11 cellular contexts compared by ENCODE assay signal in the genomic region with DNA sequence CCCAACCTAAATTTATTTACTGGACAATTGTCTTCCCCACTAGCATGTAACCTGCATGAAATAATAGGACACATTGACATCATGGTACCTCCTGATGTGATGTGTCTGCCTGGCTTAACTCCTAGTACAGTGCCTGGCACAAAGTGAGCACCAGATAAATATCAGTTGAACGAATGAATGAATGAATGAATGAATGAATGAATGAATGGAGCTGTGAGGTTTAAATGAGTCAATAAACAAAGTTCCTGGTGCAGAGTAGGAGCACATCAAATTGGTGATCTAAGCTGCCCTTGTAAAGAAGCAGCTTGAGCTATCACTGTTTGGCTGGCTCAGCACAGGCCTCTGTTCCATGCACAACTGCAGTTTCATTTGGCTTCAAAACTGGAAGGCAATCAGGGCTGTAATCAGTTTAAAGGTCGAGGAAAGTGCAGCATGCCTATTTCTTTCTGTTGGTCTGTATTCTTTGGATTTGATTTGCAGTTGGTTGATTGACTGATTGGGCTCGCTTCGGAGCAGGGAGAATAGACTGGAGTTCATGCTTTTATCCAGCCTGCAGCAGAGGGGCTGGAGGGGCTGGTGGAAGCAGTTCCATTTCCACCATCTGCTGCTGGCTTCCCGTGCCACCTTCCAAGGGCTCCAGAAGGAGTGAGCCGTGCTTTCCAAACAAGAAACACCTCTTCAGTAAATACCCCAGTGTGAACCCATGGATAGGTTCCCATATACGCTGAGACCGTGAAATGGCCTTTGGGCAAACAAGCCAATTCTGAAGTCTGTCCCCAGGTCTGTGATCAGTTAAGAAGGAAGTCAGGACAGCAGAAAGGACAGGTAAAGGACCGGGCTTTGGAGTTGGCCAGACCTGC.
"Had no signal": no experiment of that assay in that cellular context is flagged by ENCODE, and none has a peak within 500 bp of the region (broad histone marks: within the 10 kb centered on the region; RNA-seq: fewer than 3 reads in every experiment).

No MANE protein-coding gene starts in this region.

- H3K4me3 ChIP-seq: transverse colon had no signal

- H3K9me3 ChIP-seq: transverse colon had no signal

- H3K27ac Mint-ChIP-seq: activated B cell treated with CpG ODN at 0.5 μM for 24 hours; activated CD4-positive, alpha-beta T cell treated with anti-CD3 and anti-CD28 coated beads, Interleukin-2, amount 10 ng/mL, durations not matched to agents 24 days and 14 days; activated naive CD4-positive, alpha-beta T cell treated with anti-CD3 and anti-CD28 coated beads for 36 hours; immature natural killer cell; stimulated activated memory B cell treated with anti-CD40 and anti-IgM and Interleukin-4, amounts not matched to agents 10 μg/mL and 1 μg/mL and 100 μg/mL, for 72 hours; T-helper 1 cell treated with Interleukin-12 subunit alpha and Interleukin-12 subunit beta and Interleukin-4 antibody, amounts not matched to agents 30 μg/mL and 1 μg/mL, for 36 hours had no signal

- DNase-seq: activated B cell treated with CpG ODN at 0.5 μM for 24 hours; activated CD4-positive, alpha-beta T cell treated with anti-CD3 and anti-CD28 coated beads, Interleukin-2, amount 10 ng/mL, durations not matched to agents 24 days and 14 days; activated naive CD4-positive, alpha-beta T cell treated with anti-CD3 and anti-CD28 coated beads for 36 hours; immature natural killer cell; left cardiac atrium; mammary epithelial cell; retina; stimulated activated CD4-positive, alpha-beta T cell treated with anti-CD3 and anti-CD28 coated beads, Interleukin-1b, Interleukin-23, amount 100 ng/mL, for 48 hours; transverse colon had no signal

- H3K4me3 Mint-ChIP-seq: activated B cell treated with CpG ODN at 0.5 μM for 24 hours; activated CD4-positive, alpha-beta T cell treated with anti-CD3 and anti-CD28 coated beads, Interleukin-2, amount 10 ng/mL, durations not matched to agents 24 days and 14 days; activated naive CD4-positive, alpha-beta T cell treated with anti-CD3 and anti-CD28 coated beads for 36 hours; immature natural killer cell; stimulated activated memory B cell treated with anti-CD40 and anti-IgM and Interleukin-4, amounts not matched to agents 10 μg/mL and 1 μg/mL and 100 μg/mL, for 72 hours; T-helper 1 cell treated with Interleukin-12 subunit alpha and Interleukin-12 subunit beta and Interleukin-4 antibody, amounts not matched to agents 30 μg/mL and 1 μg/mL, for 36 hours had no signal

- H3K9me3 Mint-ChIP-seq: activated B cell treated with CpG ODN at 0.5 μM for 24 hours; activated CD4-positive, alpha-beta T cell treated with anti-CD3 and anti-CD28 coated beads, Interleukin-2, amount 10 ng/mL, durations not matched to agents 24 days and 14 days; activated naive CD4-positive, alpha-beta T cell treated with anti-CD3 and anti-CD28 coated beads for 36 hours; immature natural killer cell; stimulated activated memory B cell treated with anti-CD40 and anti-IgM and Interleukin-4, amounts not matched to agents 10 μg/mL and 1 μg/mL and 100 μg/mL, for 72 hours; T-helper 1 cell treated with Interleukin-12 subunit alpha and Interleukin-12 subunit beta and Interleukin-4 antibody, amounts not matched to agents 30 μg/mL and 1 μg/mL, for 36 hours had no signal

- H3K27me3 ChIP-seq: transverse colon had no signal

- H3K4me1 Mint-ChIP-seq: activated CD4-positive, alpha-beta T cell treated with anti-CD3 and anti-CD28 coated beads, Interleukin-2, amount 10 ng/mL, durations not matched to agents 24 days and 14 days; immature natural killer cell; stimulated activated memory B cell treated with anti-CD40 and anti-IgM and Interleukin-4, amounts not matched to agents 10 μg/mL and 1 μg/mL and 100 μg/mL, for 72 hours had no signal

- H3K36me3 Mint-ChIP-seq: immature natural killer cell; stimulated activated memory B cell treated with anti-CD40 and anti-IgM and Interleukin-4, amounts not matched to agents 10 μg/mL and 1 μg/mL and 100 μg/mL, for 72 hours had no signal

- H3K27ac ChIP-seq: transverse colon had no signal

- ATAC-seq: left cardiac atrium; stimulated activated memory B cell treated with anti-CD40 and anti-IgM and Interleukin-4, amounts not matched to agents 10 μg/mL and 1 μg/mL and 100 μg/mL, for 72 hours had no signal

- H3K27me3 Mint-ChIP-seq: activated B cell treated with CpG ODN at 0.5 μM for 24 hours; activated CD4-positive, alpha-beta T cell treated with anti-CD3 and anti-CD28 coated beads, Interleukin-2, amount 10 ng/mL, durations not matched to agents 24 days and 14 days; stimulated activated memory B cell treated with anti-CD40 and anti-IgM and Interleukin-4, amounts not matched to agents 10 μg/mL and 1 μg/mL and 100 μg/mL, for 72 hours had no signal

- H3K36me3 ChIP-seq: transverse colon had no signal
